Comparison of ENCODE assay signal across 8 cellular contexts in genomic region chr3:50503504-50503903, GRCh38. TPM values are rescaled to one million over a fixed set of nuclear protein-coding genes. Genes with fewer than 3 reads are reported as not detected.
DNase-seq lines count a peak whose midpoint lies in the region; ATAC-seq and TF ChIP-seq lines count a peak whose summit lies in the region.

Gene CACNA2D2 (minus strand): TSS chr3:50503634. CDS start chr3:50503423, 211 bp downstream.

- H3K4me3 Mint-ChIP-seq in T-helper 2 cell treated with Interferon-gamma antibody and Interleukin-4, amounts not matched to agents 5 μg/mL and 100 μg/mL, for 36 hours, result peak within 1 kb of the TSS; percentile 48

- peak; percentile 31 to 70 for DNase-seq in NCI-H524 (lab: John Stamatoyannopoulos, UW)
- DNase-seq in NCI-H524 treated with DMSO at 0.1 percent for 48 hours (lab: John Stamatoyannopoulos, UW), result no peak
- peak; percentile 21 for DNase-seq in T-helper 2 cell treated with Interferon-gamma antibody and Interleukin-4, amounts not matched to agents 5 μg/mL and 100 μg/mL, for 36 hours (ENCODE audit: low spot score)
- DNase-seq in astrocyte of the cerebellum (ENCODE audit: low read depth), result no peak
- no peak for DNase-seq in kidney epithelial cell (ENCODE audit: low read depth)
- DNase-seq in stimulated activated CD4-positive, alpha-beta T cell treated with anti-CD3 and anti-CD28 coated beads, Interleukin-1b, Interleukin-23, amount 100 ng/mL, for 4 hours (ENCODE audit: low read depth in 2 of 2), result peak; percentile 39 to 44
- DNase-seq in DMS153 treated with DMSO at 0.1 percent for 48 hours (lab: John Stamatoyannopoulos, UW; ENCODE audit: unreplicated experiment), result no peak

- H3K27me3 ChIP-seq in kidney epithelial cell (ENCODE audit: control insufficient read depth, insufficient read depth, low read length), result peaks cover 71% of the 10 kb centered on the region

- TF ChIP-seq CTCF in astrocyte of the cerebellum (IDR thresholded peaks at IDR 0.05; ENCODE audit: low read depth, low read length, missing control alignments) (no peak), kidney epithelial cell (IDR thresholded peaks at IDR 0.05; ENCODE audit: insufficient read depth, low read length, poor library complexity, severe bottlenecking) (no peak)

- no peak within 1 kb of the TSS for H3K27ac Mint-ChIP-seq in T-helper 2 cell treated with Interferon-gamma antibody and Interleukin-4, amounts not matched to agents 5 μg/mL and 100 μg/mL, for 36 hours

- ATAC-seq in GM21526 (IDR thresholded peaks at IDR 0.05; ENCODE audit: low FRiP score, unreplicated experiment), result no peak

- H3K4me3 ChIP-seq in astrocyte of the cerebellum (ENCODE audit: low read depth, low read length), result peak within 1 kb of the TSS; percentile 20
- peak within 1 kb of the TSS; percentile 7 for H3K4me3 ChIP-seq in kidney epithelial cell (ENCODE audit: low read depth, low read length)

- H3K36me3 Mint-ChIP-seq in T-helper 2 cell treated with Interferon-gamma antibody and Interleukin-4, amounts not matched to agents 5 μg/mL and 100 μg/mL, for 36 hours (ENCODE audit: low read depth), result no peaks in the 10 kb centered on the region

- in situ Hi-C loops in astrocyte of the cerebellum (cut with HindIII; ENCODE audit: low sequenced_read_pairs), result no loop called here

- peaks cover 53% of the 10 kb centered on the region for H3K27me3 Mint-ChIP-seq in T-helper 2 cell treated with Interferon-gamma antibody and Interleukin-4, amounts not matched to agents 5 μg/mL and 100 μg/mL, for 36 hours (ENCODE audit: low read depth)

- H3K9me3 Mint-ChIP-seq in T-helper 2 cell treated with Interferon-gamma antibody and Interleukin-4, amounts not matched to agents 5 μg/mL and 100 μg/mL, for 36 hours, result no peaks in the 10 kb centered on the region

- H3K4me1 Mint-ChIP-seq in T-helper 2 cell treated with Interferon-gamma antibody and Interleukin-4, amounts not matched to agents 5 μg/mL and 100 μg/mL, for 36 hours (ENCODE audit: low read depth), result peaks cover 2% of the 10 kb centered on the region

- H3K36me3 ChIP-seq in kidney epithelial cell (ENCODE audit: control insufficient read depth, insufficient read depth, low read length), result no peaks in the 10 kb centered on the region

RNA-seq across cellular contexts. Expression of gene CACNA2D2, which starts in this region (rescaled TPM):
- 0.21 and 0.55 TPM in 2 replicates for total RNA-seq in kidney epithelial cell

Comparison
In these comparisons a context has a peak if more than half of its experiments do, and no peak if none do; other contexts are left out.
1. DNase-seq: peak in NCI-H524 (2 of 2), T-helper 2 cell treated with Interferon-gamma antibody and Interleukin-4, amounts not matched to agents 5 μg/mL and 100 μg/mL, for 36 hours (single experiment) and stimulated activated CD4-positive, alpha-beta T cell treated with anti-CD3 and anti-CD28 coated beads, Interleukin-1b, Interleukin-23, amount 100 ng/mL, for 4 hours (2 of 2); none in NCI-H524 treated with DMSO at 0.1 percent for 48 hours (single experiment), astrocyte of the cerebellum (single experiment), kidney epithelial cell (single experiment) and DMS153 treated with DMSO at 0.1 percent for 48 hours (single experiment).